Comparison of ENCODE assay signal across 8 cellular contexts in genomic region chr2:69645026-69645425, GRCh38. TPM values are rescaled to one million over a fixed set of nuclear protein-coding genes. Genes with fewer than 3 reads are reported as not detected.
DNase-seq lines count a peak whose midpoint lies in the region; ATAC-seq and TF ChIP-seq lines count a peak whose summit lies in the region.

No MANE protein-coding gene starts in this region.

- H3K27ac Mint-ChIP-seq in natural killer cell, result peak overlapping the region; percentile 95 to 97

- peaks cover 61% of the 10 kb centered on the region for H3K4me1 ChIP-seq in OCI-LY1 (ENCODE audit: insufficient read depth, low read length, severe bottlenecking)

- H3K79me2 ChIP-seq in OCI-LY1 (ENCODE audit: insufficient read depth, low read length), result no peaks in the 10 kb centered on the region

- H4K20me1 ChIP-seq in OCI-LY1 (ENCODE audit: insufficient read depth, low read length), result no peaks in the 10 kb centered on the region

- TF ChIP-seq CTCF in OCI-LY1 (IDR thresholded peaks at IDR 0.05; ENCODE audit: low read length) (no peak), choroid plexus epithelial cell (conservative IDR thresholded peaks at IDR 0.05; ENCODE audit: low read depth, low read length) (no peak), natural killer cell (IDR thresholded peaks at IDR 0.05) (no peak), omental fat pad (IDR thresholded peaks at IDR 0.05) (no peak)

- peak overlapping the region; percentile 81 for H3K4me2 ChIP-seq in OCI-LY1 (ENCODE audit: low read length)

- no peak overlapping the region for H2AFZ ChIP-seq in OCI-LY1 (ENCODE audit: low read length)

- peak overlapping the region; percentile 83 for H3K4me3 Mint-ChIP-seq in natural killer cell

- H3K27me3 Mint-ChIP-seq in natural killer cell (ENCODE audit: low read depth in 2 of 2), result no peaks in the 10 kb centered on the region

- intact Hi-C loops in natural killer cell (cut with micrococcal nuclease), result loop anchor here (2.0 to 10.0 kb wide), 5 partner anchors 48 to 497 kb away; no protein-coding TSS in a partner anchor

- no peaks in the 10 kb centered on the region for H3K27me3 ChIP-seq in OCI-LY1 (ENCODE audit: insufficient read depth, low read length)

- DNase-seq in DMS 273 (lab: John Stamatoyannopoulos, UW; ENCODE audit: unreplicated experiment) (peak; percentile 20), DMS 273 treated with DMSO at 0.1 percent for 48 hours (lab: John Stamatoyannopoulos, UW) (no peak), choroid plexus epithelial cell (ENCODE audit: low read depth) (no peak), natural killer cell (no peak), MV-4-11 (lab: John Stamatoyannopoulos, UW) (no peak), NCI-H2081 treated with DMSO at 0.1 percent for 48 hours (lab: John Stamatoyannopoulos, UW) (no peak), omental fat pad (ENCODE audit: low spot score) (no peak)

- H3K4me3 ChIP-seq in OCI-LY1 (ENCODE audit: low read depth, low read length, poor library complexity, severe bottlenecking), result peak overlapping the region; percentile 78
- peak overlapping the region; percentile 92 for H3K4me3 ChIP-seq in choroid plexus epithelial cell (ENCODE audit: low read depth, low read length)

- no peaks in the 10 kb centered on the region for H3K9me3 Mint-ChIP-seq in natural killer cell

- H3K27ac ChIP-seq in OCI-LY1 (ENCODE audit: low read depth, low read length, poor library complexity, severe bottlenecking), result peak overlapping the region; percentile 76

- H3K9me2 ChIP-seq in OCI-LY1 (ENCODE audit: low read depth, low read length), result no peaks in the 10 kb centered on the region

- H3K9ac ChIP-seq in OCI-LY1 (ENCODE audit: low read length), result peak overlapping the region; percentile 73; the same call in 1 of the 2 replicates

- H3K36me3 ChIP-seq in OCI-LY1 (ENCODE audit: insufficient read depth, low read length), result peaks cover 4% of the 10 kb centered on the region

- no peaks in the 10 kb centered on the region for H3K36me3 Mint-ChIP-seq in natural killer cell

- peak; percentile 14 to 39 (median 16) for ATAC-seq in natural killer cell
- no peak for ATAC-seq in omental fat pad (ENCODE audit: low FRiP score)

- H3F3A ChIP-seq in OCI-LY1 (ENCODE audit: insufficient read depth, low read length), result no peaks in the 10 kb centered on the region

- H3K4me1 Mint-ChIP-seq in natural killer cell, result peaks cover 71% of the 10 kb centered on the region in 2 donors

- no peaks in the 10 kb centered on the region for H3K9me3 ChIP-seq in OCI-LY1 (ENCODE audit: low read length)

RNA-seq across cellular contexts. Expression of gene AAK1, which starts 1.5 kb away (rescaled TPM):
- total RNA-seq in natural killer cell (100 to 1,000 TPM; 174 to 249 (median 204) TPM), omental fat pad (10 to 100 TPM; 41.4 to 62.3 (median 42.5) TPM)
